ENCODE assay signal across 29 cellular contexts in genomic region chr5:2691530-2691929, GRCh38. TPM values are rescaled to one million over a fixed set of nuclear protein-coding genes. Genes with fewer than 3 reads are reported as not detected.
"Had no signal": no experiment of that assay in that cellular context is flagged by ENCODE, and none has a peak within 500 bp of the region (broad histone marks: within the 10 kb centered on the region; RNA-seq: fewer than 3 reads in every experiment).

No MANE protein-coding gene starts in this region.

- H2AFZ ChIP-seq: parathyroid adenoma had no signal

- H3K36me3 ChIP-seq: neutrophil, ovary, stomach, thoracic aorta, thyroid gland, tibial nerve, upper lobe of left lung, vagina had no signal

- H3K4me3 ChIP-seq: ovary, psoas muscle, stomach, thoracic aorta, thyroid gland, tibial nerve, upper lobe of left lung, vagina had no signal

- FAIRE-seq: small intestine, urothelium cell line had no signal

- H3K4me3 Mint-ChIP-seq: naive thymus-derived CD8-positive, alpha-beta T cell; natural killer cell treated with Interleukin-12 subunit alpha and Interleukin-12 subunit beta and Interleukin-15 and Interleukin-18, amount 100 ng/mL, for 72 hours; nephron progenitor cell; neural crest cell; stimulated activated effector memory CD8-positive, alpha-beta T cell treated with anti-CD3 and anti-CD28 coated beads, Interleukin-12 subunit alpha, Interleukin-12 subunit beta, amount 100 ng/mL, for 72 hours; stimulated activated naive B cell treated with anti-CD40 and anti-IgM and Interleukin-4, amounts not matched to agents 10 μg/mL and 1 μg/mL and 100 μg/mL, for 72 hours; stimulated activated naive CD8-positive, alpha-beta T cell treated with anti-CD3 and anti-CD28 coated beads, Interleukin-15, Interleukin-2, amounts not matched to agents 100 ng/mL and 50 ng/mL, for 24 hours had no signal

- ATAC-seq: naive thymus-derived CD8-positive, alpha-beta T cell; natural killer cell treated with Interleukin-12 subunit alpha and Interleukin-12 subunit beta and Interleukin-15 and Interleukin-18, amount 100 ng/mL, for 72 hours; psoas muscle; right cardiac atrium; sciatic nerve; stimulated activated effector memory CD8-positive, alpha-beta T cell treated with anti-CD3 and anti-CD28 coated beads, Interleukin-12 subunit alpha, Interleukin-12 subunit beta, amount 100 ng/mL, for 72 hours; stimulated activated naive B cell treated with anti-CD40 and anti-IgM and Interleukin-4, amounts not matched to agents 10 μg/mL and 1 μg/mL and 100 μg/mL, for 72 hours had no signal

- H3K27me3 ChIP-seq: neutrophil, ovary, thyroid gland, tibial nerve, upper lobe of left lung, vagina had no signal

- H3K27ac Mint-ChIP-seq: naive thymus-derived CD8-positive, alpha-beta T cell; natural killer cell treated with Interleukin-12 subunit alpha and Interleukin-12 subunit beta and Interleukin-15 and Interleukin-18, amount 100 ng/mL, for 72 hours; nephron progenitor cell; progenitor cell of endocrine pancreas; stimulated activated effector memory CD8-positive, alpha-beta T cell treated with anti-CD3 and anti-CD28 coated beads, Interleukin-12 subunit alpha, Interleukin-12 subunit beta, amount 100 ng/mL, for 72 hours; stimulated activated naive B cell treated with anti-CD40 and anti-IgM and Interleukin-4, amounts not matched to agents 10 μg/mL and 1 μg/mL and 100 μg/mL, for 72 hours; stimulated activated naive CD8-positive, alpha-beta T cell treated with anti-CD3 and anti-CD28 coated beads, Interleukin-15, Interleukin-2, amounts not matched to agents 100 ng/mL and 50 ng/mL, for 24 hours had no signal

- H3K79me2 ChIP-seq: parathyroid adenoma had no signal

- H3K9me3 ChIP-seq: neutrophil, ovary, psoas muscle, thoracic aorta, thyroid gland, vagina had no signal

- H3K9ac ChIP-seq: parathyroid adenoma had no signal

- H3K4me1 ChIP-seq: parathyroid adenoma, psoas muscle, thyroid gland, tibial nerve, upper lobe of left lung, vagina had no signal

- H3K4me1 Mint-ChIP-seq: naive thymus-derived CD8-positive, alpha-beta T cell; stimulated activated effector memory CD8-positive, alpha-beta T cell treated with anti-CD3 and anti-CD28 coated beads, Interleukin-12 subunit alpha, Interleukin-12 subunit beta, amount 100 ng/mL, for 72 hours; stimulated activated naive B cell treated with anti-CD40 and anti-IgM and Interleukin-4, amounts not matched to agents 10 μg/mL and 1 μg/mL and 100 μg/mL, for 72 hours had no signal

- DNase-seq: naive thymus-derived CD8-positive, alpha-beta T cell; nephron progenitor cell; nucleus accumbens; ovary; posterior cingulate gyrus; psoas muscle; right cardiac atrium; small intestine; stimulated activated CD4-positive, alpha-beta T cell treated with anti-CD3 and anti-CD28 coated beads, Interleukin-15, amount 100 ng/mL, for 24 hours; stimulated activated CD4-positive, alpha-beta T cell treated with anti-CD3 and anti-CD28 coated beads, Interleukin-2, amount 100 ng/mL, for 24 hours; stimulated activated CD4-positive, alpha-beta T cell treated with anti-CD3 and anti-CD28 coated beads, Interleukin-2, amount 100 ng/mL, for 48 hours; stimulated activated CD4-positive, alpha-beta T cell treated with anti-CD3 and anti-CD28 coated beads, Interleukin-4, amount 100 ng/mL, for 24 hours; stimulated activated naive B cell treated with anti-CD40 and anti-IgM and Interleukin-4, amounts not matched to agents 10 μg/mL and 1 μg/mL and 100 μg/mL, for 72 hours; stimulated activated naive CD4-positive, alpha-beta T cell treated with Interleukin-2 at 50 U/mL for 16 hours; stomach; thyroid gland; upper lobe of left lung had no signal

- H3K36me3 Mint-ChIP-seq: naive thymus-derived CD8-positive, alpha-beta T cell; natural killer cell treated with Interleukin-12 subunit alpha and Interleukin-12 subunit beta and Interleukin-15 and Interleukin-18, amount 100 ng/mL, for 72 hours; stimulated activated effector memory CD8-positive, alpha-beta T cell treated with anti-CD3 and anti-CD28 coated beads, Interleukin-12 subunit alpha, Interleukin-12 subunit beta, amount 100 ng/mL, for 72 hours; stimulated activated naive B cell treated with anti-CD40 and anti-IgM and Interleukin-4, amounts not matched to agents 10 μg/mL and 1 μg/mL and 100 μg/mL, for 72 hours had no signal

- H3K27me3 Mint-ChIP-seq: natural killer cell treated with Interleukin-12 subunit alpha and Interleukin-12 subunit beta and Interleukin-15 and Interleukin-18, amount 100 ng/mL, for 72 hours; stimulated activated naive B cell treated with anti-CD40 and anti-IgM and Interleukin-4, amounts not matched to agents 10 μg/mL and 1 μg/mL and 100 μg/mL, for 72 hours; stimulated activated naive CD8-positive, alpha-beta T cell treated with anti-CD3 and anti-CD28 coated beads, Interleukin-15, Interleukin-2, amounts not matched to agents 100 ng/mL and 50 ng/mL, for 24 hours had no signal

- H3K27ac ChIP-seq: neutrophil, ovary, parathyroid adenoma, psoas muscle, stomach, thoracic aorta, thyroid gland, tibial nerve, upper lobe of left lung, vagina had no signal

RNA-seq across cellular contexts. Expression of gene IRX2, which starts 59.9 kb away (rescaled TPM):
- total RNA-seq: naive thymus-derived CD8-positive, alpha-beta T cell; natural killer cell treated with Interleukin-12 subunit alpha and Interleukin-12 subunit beta and Interleukin-15 and Interleukin-18, amount 100 ng/mL, for 72 hours; tibial nerve had no signal
- polyA plus RNA-seq: naive thymus-derived CD8-positive, alpha-beta T cell had no signal
